Comparison of ENCODE assay signal across 19 cellular contexts in the genomic region with DNA sequence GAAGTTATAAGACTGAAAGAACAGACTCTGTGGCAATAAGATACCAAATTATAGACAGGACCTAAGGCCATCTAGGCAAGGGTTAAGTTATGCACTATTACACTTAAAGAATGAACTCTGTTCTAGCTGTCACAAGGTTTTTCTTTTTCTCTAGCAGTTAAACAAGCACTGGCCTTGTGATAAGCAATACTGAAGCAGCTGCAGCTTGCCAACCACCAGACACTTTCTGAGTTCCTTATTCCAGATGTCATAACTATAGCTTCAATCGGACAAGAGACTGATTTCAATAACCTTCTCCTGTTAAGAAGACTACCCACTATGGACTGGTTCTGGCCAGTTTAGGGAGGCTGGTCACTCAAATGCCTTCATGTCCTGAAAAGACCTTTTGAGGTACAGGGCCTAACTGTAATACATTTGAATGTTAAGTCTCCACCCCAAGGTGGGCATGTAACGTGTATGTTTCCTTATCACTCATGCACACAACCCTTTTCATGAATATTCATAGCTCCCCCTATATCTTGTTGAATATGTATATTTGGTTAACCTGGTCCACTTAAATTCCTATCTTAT.
DNase-seq lines count a peak whose midpoint lies in the region; ATAC-seq, FAIRE-seq and TF ChIP-seq lines count a peak whose summit lies in the region.
"Had no signal": no experiment of that assay in that cellular context is flagged by ENCODE, and none has a peak within 500 bp of the region (broad histone marks: within the 10 kb centered on the region; RNA-seq: fewer than 3 reads in every experiment).

No MANE protein-coding gene starts in this region.

- FAIRE-seq in GM12878 (lab: Jason Lieb, UNC), result no peak
- FAIRE-seq: A549, GM12891, GM18507, RCC 7860 had no signal

- no peaks in the 10 kb centered on the region for H3K9me3 ChIP-seq in GM12878 (replicated peaks; ENCODE audit: control insufficient read depth, insufficient read depth, low read length)
- no peaks in the 10 kb centered on the region for H3K9me3 ChIP-seq in A673 (ENCODE audit: low read depth, low read length, poor library complexity, severe bottlenecking)
- H3K9me3 ChIP-seq: A549 had no signal

- H3K36me3 ChIP-seq in GM12878 (ENCODE audit: control insufficient read depth in 2 of 2, insufficient read depth in 2 of 2, low read length in 1 of 2), result no peaks in the 10 kb centered on the region
- H3K36me3 ChIP-seq in A673 (ENCODE audit: insufficient read depth, low read length, poor library complexity, severe bottlenecking), result no peaks in the 10 kb centered on the region

- no peak for TF ChIP-seq POLR2A in GM12878 (IDR thresholded peaks at IDR 0.05; ENCODE audit: low read depth, low read length)
- no peak for TF ChIP-seq POLR2A in lower leg skin (IDR thresholded peaks at IDR 0.05)

- SMC1A ChIA-PET in GM12878 (lab: Charles Lee; ENCODE audit: uncharacterized antibody, unreplicated experiment), result interaction anchor here (1.0 to 2.6 kb wide), 4 partner anchors 8 to 66 kb away, joined by 3 to 16 read pairs (median 5); no protein-coding TSS in a partner anchor

- TF ChIP-seq EP300 in GM12878 (IDR thresholded peaks at IDR 0.05; ENCODE audit: borderline replicate concordance in 1 of 2, control insufficient read depth in 1 of 2, low read depth in 2 of 2, low read length in 2 of 2), result no peak

- RAD21 ChIA-PET in GM12878 (lab: Charles Lee; ENCODE audit: unreplicated experiment), result interaction anchor here (0.6 to 1.8 kb wide), 3 partner anchors 10 to 894 kb away, joined by 3 to 5 read pairs (median 5); no protein-coding TSS in a partner anchor

- in situ Hi-C loops in GM12878 (cut with MboI) (no loop called here), KBM-7 (cut with MboI; ENCODE audit: low pct_unique_long_range_greater_than_20kb, low sequenced_read_pairs) (no loop called here)

- DNase-seq in OCI-M1 (lab: John Stamatoyannopoulos, UW), result peak; percentile 87
- no peak for DNase-seq in GM12878 (ENCODE audit: low read depth, low spot score)
- DNase-seq in fibroblast of peridontal ligament (ENCODE audit: extremely low read depth), result peak; percentile 46
- DNase-seq in myocyte (ENCODE audit: low read depth), result peak; percentile 14
- DNase-seq in NCI-H1436 treated with DMSO at 0.1 percent for 48 hours (lab: John Stamatoyannopoulos, UW), result no peak
- no peak for DNase-seq in KBM-7
- DNase-seq in lower leg skin (ENCODE audit: low spot score in 2 of 2), result no peak
- DNase-seq in A673 (ENCODE audit: low spot score), result no peak
- DNase-seq: AML-193, DMS 273 treated with DMSO at 0.1 percent for 48 hours, GDM1, NCI-H1092, NCI-H2081 treated with DMSO at 0.1 percent for 48 hours, NCI-H510A treated with DMSO at 0.1 percent for 48 hours, SHP77 had no signal

- no peak overlapping the region for H2AFZ ChIP-seq in GM12878 (ENCODE audit: control insufficient read depth, low read depth, low read length)

- TF ChIP-seq RAD21 in GM12878 (IDR thresholded peaks at IDR 0.05; ENCODE audit: insufficient read depth, low read depth, low read length), result no peak

- H3K4me1 ChIP-seq in GM12878 (ENCODE audit: control insufficient read depth, insufficient read depth, low read length) (no peaks in the 10 kb centered on the region), A673 (ENCODE audit: insufficient read depth, low read length, poor library complexity, severe bottlenecking) (no peaks in the 10 kb centered on the region)
- H3K4me1 ChIP-seq: A549 had no signal

- no peaks in the 10 kb centered on the region for H3K27me3 ChIP-seq in GM12878 (replicated peaks in 1 of 2; ENCODE audit: control insufficient read depth in 2 of 2, insufficient read depth in 2 of 2, low read length in 1 of 2)
- H3K27me3 ChIP-seq in A673 (replicated peaks; ENCODE audit: insufficient read depth, low read depth, low read length, poor library complexity), result no peaks in the 10 kb centered on the region

- no peak overlapping the region for H3K9ac ChIP-seq in GM12878 (ENCODE audit: control insufficient read depth, insufficient read depth, low read length)

- no peak overlapping the region for H3K27ac ChIP-seq in GM12878 (ENCODE audit: control insufficient read depth, insufficient read depth)
- H3K27ac ChIP-seq in A673 (ENCODE audit: low read depth, low read length, poor library complexity, severe bottlenecking), result no peak overlapping the region
- H3K27ac ChIP-seq: A549 had no signal

- TF ChIP-seq CTCF in GM12878 (IDR thresholded peaks at IDR 0.05 in 2 of 3, conservative IDR thresholded peaks at IDR 0.05 in 1 of 3; ENCODE audit: control insufficient read depth in 2 of 3, extremely low read depth in 1 of 3, insufficient read depth in 1 of 3, low read depth in 3 of 3, low read length in 3 of 3) (no peak), lower leg skin (IDR thresholded peaks at IDR 0.05) (no peak), A673 (conservative IDR thresholded peaks at IDR 0.05; ENCODE audit: low read depth, low read length) (no peak)

- intact Hi-C loops in GM12878 (cut with micrococcal nuclease; ENCODE audit: unreplicated experiment), result no loop called here
- intact Hi-C loops in lower leg skin (cut with DNase I; ENCODE audit: low total_unique reads), result no loop called here
- intact Hi-C loops in A673 (cut with micrococcal nuclease; ENCODE audit: unreplicated experiment), result no loop called here

- H4K20me1 ChIP-seq in GM12878 (ENCODE audit: control insufficient read depth, insufficient read depth), result no peaks in the 10 kb centered on the region

- H3K79me2 ChIP-seq in GM12878 (ENCODE audit: control insufficient read depth, insufficient read depth, low read length), result no peaks in the 10 kb centered on the region

- CTCF ChIA-PET in GM12878 (lab: Yijun Ruan, JAX) (interaction anchor here (0.8 to 2.0 kb wide), 5 partner anchors 10 to 140 kb away, joined by 3 to 8 read pairs (median 4); no protein-coding TSS in a partner anchor), A673 (lab: Charles Lee) (no interaction called here)

- 71% methylated on average over 2 of the region's 2 CpGs for WGBS in GM12878 (ENCODE audit: insufficient coverage, insufficient replicate concordance, low lambda C conversion rate, missing lambda C conversion rate)
- 73 to 83% methylated on average over 2 of the region's 2 CpGs for WGBS in lower leg skin, 2 donors

- ATAC-seq in GM12878, result peak; percentile 27
- ATAC-seq: A549 had no signal

- H3K4me3 ChIP-seq in GM12878 (no peak overlapping the region), lower leg skin (ENCODE audit: low read depth, poor library complexity, severe bottlenecking) (no peak overlapping the region), A673 (ENCODE audit: low read depth, low read length, poor library complexity, severe bottlenecking) (no peak overlapping the region)
- H3K4me3 ChIP-seq: A549 had no signal

- H3K4me2 ChIP-seq in GM12878 (ENCODE audit: control insufficient read depth, insufficient read depth), result no peak overlapping the region
- H3K4me2 ChIP-seq: A549 had no signal

- BruUV-seq in GM12878 (replicated peaks; lab: Mats Ljungman, UMichigan) (no TSS peak), A673 (replicated peaks; lab: Mats Ljungman, UMichigan) (no TSS peak)

- POLR2A ChIA-PET in GM12878 (lab: Charles Lee), result interaction anchor here (0.9 kb wide), 1 partner anchor 10 kb away, joined by 3 read pairs; no protein-coding TSS in a partner anchor
- POLR2A ChIA-PET in A673 (lab: Charles Lee; ENCODE audit: low non-redundant PET), result no interaction called here

TF ChIP-seq in GM12878, 131 proteins besides CTCF, POLR2A, EP300 and RAD21:
- TF ChIP-seq ZNF384 (IDR thresholded peaks at IDR 0.05; ENCODE audit: borderline replicate concordance, low read depth, low read length) (no peak), E4F1 (IDR thresholded peaks at IDR 0.05; ENCODE audit: borderline replicate concordance, partially characterized antibody) (no peak), MEF2A (IDR thresholded peaks at IDR 0.05; ENCODE audit: insufficient read depth, low read depth, low read length) (no peak)

Comparison
In these comparisons a context has a peak if more than half of its experiments do, and no peak if none do; other contexts are left out.
1. DNase-seq: peak in OCI-M1 (single experiment), fibroblast of peridontal ligament (single experiment) and myocyte (single experiment); none in GM12878 (single experiment), NCI-H1436 treated with DMSO at 0.1 percent for 48 hours (single experiment), KBM-7 (single experiment), lower leg skin (0 of 2) and A673 (single experiment).